In genomic region chr14:57865450-57866198, GRCh38 we compare ENCODE assay signal across 10 cellular contexts. TPM values are rescaled to one million over a fixed set of nuclear protein-coding genes. Genes with fewer than 3 reads are reported as not detected.
A peak's percentile ranks its signal among the peaks of the same experiment; 100 is the strongest.
DNase-seq lines count a peak whose midpoint lies in the region; ATAC-seq, FAIRE-seq and TF ChIP-seq lines count a peak whose summit lies in the region.
"Had no signal": no experiment of that assay in that cellular context is flagged by ENCODE, and none has a peak within 500 bp of the region (broad histone marks: within the 10 kb centered on the region; RNA-seq: fewer than 3 reads in every experiment).

SLC35F4 (minus strand) TSS chr14:57866092.

- intact Hi-C loops in mammary epithelial cell (cut with micrococcal nuclease) (no loop called here), left lung (cut with DNase I) (no loop called here)

- H3K4me1 ChIP-seq in A549 (no peaks in the 10 kb centered on the region; the same call in 2 of the 3 replicates), mammary epithelial cell (ENCODE audit: insufficient read depth, low read length) (peaks cover 5% of the 10 kb centered on the region), left lung (no peaks in the 10 kb centered on the region)

- H3K9ac ChIP-seq in mammary epithelial cell (ENCODE audit: insufficient read depth, low read length) = no peak within 1 kb of the TSS

- no peak for TF ChIP-seq POLR2A in A549 (IDR thresholded peaks at IDR 0.05; ENCODE audit: low read length)

- DNase-seq in A549 (ENCODE audit: low read depth in 1 of 2, low spot score in 1 of 2) (peak in 1 of 2 experiments; percentile 5), H7 (peak; percentile 90), mammary epithelial cell (peak; percentile 13), left lung (peak in 1 of 2 donors; percentile 72), NCI-H2029 treated with DMSO at 0.1 percent for 48 hours (lab: John Stamatoyannopoulos, UW) (no peak), middle frontal gyrus (ENCODE audit: extremely low spot score, low spot score) (no peak), globus pallidus (ENCODE audit: low spot score) (no peak)
- DNase-seq: SW 1271 had no signal

- no peak within 1 kb of the TSS for H3K27ac ChIP-seq in A549
- no peak within 1 kb of the TSS for H3K27ac ChIP-seq in mammary epithelial cell (ENCODE audit: insufficient read depth, low read depth, low read length)
- H3K27ac ChIP-seq in left lung = no peak within 1 kb of the TSS

- TF ChIP-seq CTCF in A549 (IDR thresholded peaks at IDR 0.05) (no peak), mammary epithelial cell (conservative IDR thresholded peaks at IDR 0.05 in 1 of 2, IDR thresholded peaks at IDR 0.05 in 1 of 2; ENCODE audit: extremely low read depth in 1 of 2, insufficient read depth in 1 of 2, low read depth in 1 of 2, low read length in 2 of 2) (no peak), left lung (IDR thresholded peaks at IDR 0.05) (no peak)

- H3K4me2 ChIP-seq in A549 (peak within 1 kb of the TSS; percentile 82), mammary epithelial cell (ENCODE audit: insufficient read depth, low read depth, low read length) (no peak within 1 kb of the TSS)

- POLR2A ChIA-PET in A549 (lab: Yijun Ruan, JAX) = no interaction called here

- 6% methylated on average over 26 of the region's 87 CpGs for WGBS in A549 (ENCODE audit: missing lambda C conversion rate)
- 10% methylated on average over 30 of the region's 87 CpGs for WGBS in mammary epithelial cell (ENCODE audit: low coverage, missing lambda C conversion rate)

- FAIRE-seq in A549 (lab: Jason Lieb, UNC) = no peak

- no peaks in the 10 kb centered on the region for H3K36me3 ChIP-seq in H7 (replicated peaks; ENCODE audit: control insufficient read depth, insufficient read depth, low read length)
- no peaks in the 10 kb centered on the region for H3K36me3 ChIP-seq in mammary epithelial cell (ENCODE audit: insufficient read depth, low read length)
- no peaks in the 10 kb centered on the region for H3K36me3 ChIP-seq in left lung

- in situ Hi-C loops in mammary epithelial cell (cut with MboI; ENCODE audit: low sequenced_read_pairs in 2 of 2) = no loop called here

- no peak within 1 kb of the TSS for H2AFZ ChIP-seq in mammary epithelial cell (ENCODE audit: low read depth, low read length)

- H3K9me3 ChIP-seq in A549 (no peaks in the 10 kb centered on the region), mammary epithelial cell (replicated peaks; ENCODE audit: insufficient read depth, low read length) (no peaks in the 10 kb centered on the region), left lung (no peaks in the 10 kb centered on the region)

- ATAC-seq in A549 (peak; percentile 76 to 83), left lung (peak; percentile 68), GM19035 (IDR thresholded peaks at IDR 0.05; ENCODE audit: unreplicated experiment) (no peak)

- TF ChIP-seq RAD21 in A549 (conservative IDR thresholded peaks at IDR 0.05 in 1 of 2, IDR thresholded peaks at IDR 0.05 in 1 of 2) = no peak

- peaks cover 35% of the 10 kb centered on the region for H3K27me3 ChIP-seq in H7 (ENCODE audit: control insufficient read depth, insufficient read depth, low read length)
- H3K27me3 ChIP-seq in mammary epithelial cell (ENCODE audit: insufficient read depth, low read length) = peaks cover 34% of the 10 kb centered on the region
- H3K27me3 ChIP-seq in left lung = peaks cover 25 to 63% of the 10 kb centered on the region in 2 donors

- dilution Hi-C loops in mammary epithelial cell (cut with HindIII; ENCODE audit: low sequenced_read_pairs) = no loop called here

- BruUV-seq in mammary epithelial cell (replicated peaks; lab: Mats Ljungman, UMichigan) = no TSS peak

- H3K4me3 ChIP-seq in A549 (peak within 1 kb of the TSS; percentile 34), H7 (ENCODE audit: insufficient read depth, low read depth, low read length) (peak within 1 kb of the TSS; percentile 33), mammary epithelial cell (replicated peaks in 1 of 3; ENCODE audit: insufficient read depth in 1 of 3, low read depth in 2 of 3, low read length in 3 of 3) (no peak within 1 kb of the TSS), left lung (no peak within 1 kb of the TSS)

- no peaks in the 10 kb centered on the region for H4K20me1 ChIP-seq in mammary epithelial cell (ENCODE audit: insufficient read depth, low read length)

- CTCF ChIA-PET in A549 (lab: Yijun Ruan, JAX) (interaction anchor here (0.6 to 1.5 kb wide), 4 partner anchors 20 to 1033 kb away, joined by 3 to 5 read pairs (median 3); no protein-coding TSS in a partner anchor), mammary epithelial cell (lab: Charles Lee; ENCODE audit: low non-redundant PET) (no interaction called here)

- no peak for TF ChIP-seq EP300 in A549 (IDR thresholded peaks at IDR 0.05)

- H3K79me2 ChIP-seq in mammary epithelial cell (ENCODE audit: insufficient read depth, low read length) = no peaks in the 10 kb centered on the region

TF ChIP-seq in A549, 52 proteins besides CTCF, POLR2A, EP300 and RAD21:
- TF ChIP-seq REST (IDR thresholded peaks at IDR 0.05) (peak; percentile 84), ATOH8 (CRISPR knock-in tag; IDR thresholded peaks at IDR 0.05; ENCODE audit: low read depth) (no peak)

RNA-seq across cellular contexts. Expression of gene SLC35F4, which starts in this region (rescaled TPM):
- not detected in 2 replicates for polyA plus RNA-seq in A549 (2011; rRNA removed)
- polyA plus RNA-seq in A549 (2012; cell fraction: cytosol; rRNA removed) = not detected in 2 replicates
- polyA plus RNA-seq in A549 (2012; cell fraction: nucleus; rRNA removed) = not detected in 2 replicates
- polyA plus RNA-seq in A549 (2017; fragmentation: RNase III; extraction: RNeasy Plus Mini Kit Qiagen cat#74134 plus additional on column Dnase treatment) = not detected in 3 replicates
- not detected in 2 replicates for polyA minus RNA-seq in A549 (2011; rRNA and poly(A)+ RNA removed)
- not detected in 2 replicates for total RNA-seq in H7 (2014; rRNA removed; shearing (Covaris generic))
- total RNA-seq in mammary epithelial cell = under 1 TPM in 1 of 2 donors, not detected in 1; 0.42 TPM
- polyA plus RNA-seq in mammary epithelial cell = not detected
- polyA minus RNA-seq in mammary epithelial cell = not detected
- total RNA-seq in left lung = not detected
- total RNA-seq: pulmonary artery endothelial cell had no signal

Comparison
In these comparisons a context has a peak if more than half of its experiments do, and no peak if none do; other contexts are left out.
1. Peak in ATAC-seq, H3K4me3 ChIP-seq and H3K4me2 ChIP-seq in A549; RNA of the gene not detected or under 1 TPM.
2. Peak in DNase-seq and H3K4me3 ChIP-seq in H7; RNA of the gene not detected or under 1 TPM.
3. Peak in DNase-seq in mammary epithelial cell; RNA of the gene not detected or under 1 TPM.
4. Peak in ATAC-seq in left lung; RNA of the gene not detected or under 1 TPM.